10 cellular contexts compared by ENCODE assay signal in genomic region chr18:36583155-36583745, GRCh38.
A peak's percentile ranks its signal among the peaks of the same experiment; 100 is the strongest.
DNase-seq lines count a peak whose midpoint lies in the region; ATAC-seq, FAIRE-seq and TF ChIP-seq lines count a peak whose summit lies in the region.
"Had no signal": no experiment of that assay in that cellular context is flagged by ENCODE, and none has a peak within 500 bp of the region (broad histone marks: within the 10 kb centered on the region; RNA-seq: fewer than 3 reads in every experiment).

No MANE protein-coding gene starts in this region.

- no peaks in the 10 kb centered on the region; the same call in 1 of the 3 replicates for H3K9me3 Mint-ChIP-seq in GM23338

- H3K27me3 ChIP-seq in GM23338 (ENCODE audit: insufficient read depth) (no peaks in the 10 kb centered on the region), WERI-Rb-1 (ENCODE audit: insufficient read depth, low read depth, severe bottlenecking) (no peaks in the 10 kb centered on the region)

- no peak overlapping the region for H3K4me3 ChIP-seq in GM12865 (ENCODE audit: low read depth, low read length)
- H3K4me3 ChIP-seq in GM23338, result no peak overlapping the region
- no peak overlapping the region for H3K4me3 ChIP-seq in WERI-Rb-1 (ENCODE audit: low read depth, low read length)

- FAIRE-seq in frontal cortex (lab: Jason Lieb, UNC), result no peak

- H3K9me2 ChIP-seq in GM23338 (ENCODE audit: insufficient read depth), result peaks cover 8% of the 10 kb centered on the region; the same call in 1 of the 2 replicates

- peaks cover 12% of the 10 kb centered on the region for H3K36me3 Mint-ChIP-seq in GM23338 (ENCODE audit: low read depth)

- H4K20me1 ChIP-seq in GM23338 (replicated peaks; ENCODE audit: insufficient read depth), result no peaks in the 10 kb centered on the region

- H3K27ac Mint-ChIP-seq in GM23338, result peak overlapping the region; percentile 80

- H3K79me2 ChIP-seq in GM23338 (replicated peaks; ENCODE audit: insufficient read depth), result no peaks in the 10 kb centered on the region

- peak overlapping the region; percentile 65; the same call in 1 of the 2 replicates for H3K27ac ChIP-seq in GM23338 (ENCODE audit: low read depth)
- no peak overlapping the region for H3K27ac ChIP-seq in WERI-Rb-1

- DNase-seq in GM12865 (ENCODE audit: low read depth), result peak; percentile 68
- peak; percentile 93 for DNase-seq in GM23338 (ENCODE audit: low spot score)
- peak; percentile 3 for DNase-seq in OCI-M1 (lab: John Stamatoyannopoulos, UW)
- DNase-seq in iPS DF 4.7 (ENCODE audit: extremely low read depth, low spot score), result peak; percentile 69
- DNase-seq in frontal cortex (ENCODE audit: low spot score in 2 of 2), result no peak
- no peak for DNase-seq in WERI-Rb-1
- no peak for DNase-seq in activated naive CD4-positive, alpha-beta T cell treated with anti-CD3 and anti-CD28 coated beads, Interleukin-2, amount 50 U/mL, for 16 hours
- DNase-seq in activated naive CD4-positive, alpha-beta T cell treated with Interleukin-2 at 50 U/mL for 16 hours, result no peak
- DNase-seq: effector CD8-positive, alpha-beta T cell; NCI-H1417 had no signal

- H3K36me3 ChIP-seq in GM23338 (ENCODE audit: insufficient read depth) (no peaks in the 10 kb centered on the region), WERI-Rb-1 (no peaks in the 10 kb centered on the region)

- H3K4me3 Mint-ChIP-seq in GM23338, result no peak overlapping the region; the same call in 2 of the 3 replicates

- peaks cover 13% of the 10 kb centered on the region for H3K27me3 Mint-ChIP-seq in GM23338 (ENCODE audit: insufficient read depth, low read depth, poor library complexity)

- peak; percentile 30 for TF ChIP-seq CTCF in GM12865 (IDR thresholded peaks at IDR 0.05; ENCODE audit: insufficient read depth, low read depth, low read length, missing control alignments)
- TF ChIP-seq CTCF in GM23338 (conservative IDR thresholded peaks at IDR 0.05; ENCODE audit: low read depth in 2 of 2), result peak; percentile 22 to 37; a peak in 2 of 4 replicates
- TF ChIP-seq CTCF in WERI-Rb-1 (IDR thresholded peaks at IDR 0.05; ENCODE audit: low read depth, low read length), result no peak

- no peaks in the 10 kb centered on the region for H3F3A ChIP-seq in GM23338 (replicated peaks; ENCODE audit: low read depth)

- H3K4me1 ChIP-seq in GM23338 (ENCODE audit: insufficient read depth), result peaks cover 25% of the 10 kb centered on the region

- no peak overlapping the region for H2AFZ ChIP-seq in GM23338

- H3K9me3 ChIP-seq in WERI-Rb-1 (ENCODE audit: severe bottlenecking), result no peaks in the 10 kb centered on the region

- peak; percentile 99 for ATAC-seq in GM23338

- H3K4me2 ChIP-seq in GM23338, result peak overlapping the region; percentile 41; the same call in 1 of the 2 replicates

- H3K4me1 Mint-ChIP-seq in GM23338, result peaks cover 52% of the 10 kb centered on the region

TF ChIP-seq in GM23338, 12 proteins besides CTCF, POLR2A, EP300 and RAD21:
- TF ChIP-seq POLR2AphosphoS5 (IDR thresholded peaks at IDR 0.05; ENCODE audit: low read depth), result no peak
- TF ChIP-seq NANOG (IDR thresholded peaks at IDR 0.05; ENCODE audit: borderline replicate concordance), result no peak
- no peak for TF ChIP-seq REST (IDR thresholded peaks at IDR 0.05; ENCODE audit: unreplicated experiment)
- TF ChIP-seq ZNF114 (CRISPR knock-in tag; IDR thresholded peaks at IDR 0.05), result 0 out of 2 replicates have a peak, but pooled peaks have one; percentile 79
- peak; percentile 34; the same call in 1 of the 2 replicates for TF ChIP-seq CREB1 (CRISPR knock-in tag; IDR thresholded peaks at IDR 0.05; ENCODE audit: low read depth)
- no peak for TF ChIP-seq EZH2phosphoT487 (IDR thresholded peaks at IDR 0.05; ENCODE audit: unreplicated experiment)
- TF ChIP-seq ZNF331 (CRISPR knock-in tag; IDR thresholded peaks at IDR 0.05; ENCODE audit: low read depth), result 0 out of 2 replicates have a peak, but pooled peaks have one; percentile 3
- TF ChIP-seq ZNF462 (CRISPR knock-in tag; IDR thresholded peaks at IDR 0.05), result peak; percentile 90

Comparison
In these comparisons a context has a peak if more than half of its experiments do, and no peak if none do; other contexts are left out.
1. DNase-seq: peak in GM12865 (single experiment), GM23338 (single experiment), OCI-M1 (single experiment) and iPS DF 4.7 (single experiment); none in frontal cortex (0 of 2), WERI-Rb-1 (single experiment), activated naive CD4-positive, alpha-beta T cell treated with anti-CD3 and anti-CD28 coated beads, Interleukin-2, amount 50 U/mL, for 16 hours (single experiment) and activated naive CD4-positive, alpha-beta T cell treated with Interleukin-2 at 50 U/mL for 16 hours (single experiment).